ENCODE assay signal across 2 cellular contexts in genomic region chr7:1901431-1902210, GRCh38.
TF ChIP-seq lines count a peak whose summit lies in the region.

No MANE protein-coding gene starts in this region.

TF ChIP-seq in HepG2, 621 proteins besides CTCF, POLR2A, EP300 and RAD21:
- TF ChIP-seq ZNF362 (CRISPR knock-in tag; IDR thresholded peaks at IDR 0.05; ENCODE audit: borderline replicate concordance) (no peak), TGIF2 (CRISPR knock-in tag; IDR thresholded peaks at IDR 0.05) (no peak), ZNF839 (CRISPR knock-in tag; IDR thresholded peaks at IDR 0.05; ENCODE audit: borderline replicate concordance) (no peak), CERS6 (CRISPR knock-in tag; IDR thresholded peaks at IDR 0.05) (no peak), ZNF274 (CRISPR knock-in tag; IDR thresholded peaks at IDR 0.05) (no peak), BORCS8-MEF2B (CRISPR knock-in tag; IDR thresholded peaks at IDR 0.05) (no peak)

TF ChIP-seq in H1, 55 proteins besides CTCF, POLR2A, EP300 and RAD21:
- TF ChIP-seq POU5F1 (IDR thresholded peaks at IDR 0.05; ENCODE audit: low read depth, low read length) (no peak), CHD7 (IDR thresholded peaks at IDR 0.05; ENCODE audit: insufficient replicate concordance, low read length) (no peak), CBX5 (IDR thresholded peaks at IDR 0.05; ENCODE audit: low read depth, low read length) (no peak), ATF2 (IDR thresholded peaks at IDR 0.05; ENCODE audit: low read length) (no peak), TCF12 (IDR thresholded peaks at IDR 0.05; ENCODE audit: low read depth, low read length) (no peak), SIX5 (IDR thresholded peaks at IDR 0.05; ENCODE audit: low read depth, low read length) (no peak), GABPA (IDR thresholded peaks at IDR 0.05; ENCODE audit: borderline replicate concordance, insufficient read depth, low read length) (no peak), TAF1 (IDR thresholded peaks at IDR 0.05; ENCODE audit: low read depth, low read length) (no peak), TEAD4 (IDR thresholded peaks at IDR 0.05; ENCODE audit: low read depth, low read length) (no peak), CBX8 (IDR thresholded peaks at IDR 0.05; ENCODE audit: borderline replicate concordance, low read depth, low read length) (no peak), HDAC2 (IDR thresholded peaks at IDR 0.05; ENCODE audit: borderline replicate concordance in 1 of 2, low read depth in 2 of 2, low read length in 2 of 2) (no peak), RNF2 (IDR thresholded peaks at IDR 0.05; ENCODE audit: borderline replicate concordance, low read depth, low read length, missing control alignments, poor library complexity, severe bottlenecking) (no peak), TAF7 (optimal IDR thresholded peaks at IDR 0.05; ENCODE audit: borderline replicate concordance, low read depth, low read length) (no peak), KDM5A (IDR thresholded peaks at IDR 0.05; ENCODE audit: low read length) (no peak), SAP30 (IDR thresholded peaks at IDR 0.05; ENCODE audit: insufficient read depth, insufficient replicate concordance, low read length) (no peak), SP4 (IDR thresholded peaks at IDR 0.05; ENCODE audit: low read length) (no peak), SUZ12 (IDR thresholded peaks at IDR 0.05; ENCODE audit: low read length) (no peak), SP1 (IDR thresholded peaks at IDR 0.05; ENCODE audit: low read depth, low read length) (no peak)
TF ChIP-seq in H1: peak in this region for 0.
